10 cellular contexts compared by ENCODE assay signal in the genomic region with DNA sequence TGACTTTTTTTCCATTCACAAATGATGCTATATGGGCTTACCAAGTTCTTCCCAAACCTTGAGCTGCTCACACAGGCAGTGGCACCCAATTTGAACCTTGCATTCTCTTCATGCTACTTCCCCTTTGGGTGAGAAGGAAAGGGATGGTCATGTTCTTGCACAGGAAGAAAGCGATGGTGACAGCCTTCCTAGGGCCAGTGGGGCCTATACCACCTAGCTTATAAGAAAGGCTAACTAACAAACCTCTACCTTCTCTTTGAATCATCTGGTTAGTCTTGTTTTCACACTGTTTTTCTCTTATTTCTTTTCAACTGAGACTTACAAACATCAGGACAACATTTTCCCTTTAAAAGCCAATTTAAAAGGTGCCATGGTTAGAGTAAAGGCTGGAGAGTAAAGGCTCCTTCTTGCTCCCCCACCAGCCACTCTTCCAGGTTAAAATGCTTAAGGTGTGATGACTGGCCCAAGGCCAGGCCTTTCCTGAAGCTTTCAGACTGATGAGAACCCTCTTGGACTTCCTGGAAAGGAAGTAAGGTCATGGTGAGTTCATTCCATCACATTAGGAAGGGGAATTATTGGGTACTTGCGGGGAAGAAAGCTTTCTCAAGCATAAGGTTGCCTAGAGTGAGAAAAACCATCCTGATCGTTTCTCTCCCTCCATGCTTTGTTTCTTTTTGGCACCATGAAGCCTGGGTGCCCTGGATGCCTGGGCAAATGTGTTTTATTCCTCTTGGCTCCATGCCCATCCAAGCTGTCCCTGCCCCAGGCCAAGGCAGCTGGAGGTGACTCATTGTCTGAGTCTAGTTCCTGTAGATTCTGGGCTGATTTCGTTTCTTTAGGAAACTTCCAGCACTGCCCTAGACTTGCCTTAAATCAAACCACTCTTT. TPM values are rescaled to one million over a fixed set of nuclear protein-coding genes. Genes with fewer than 3 reads are reported as not detected.
DNase-seq lines count a peak whose midpoint lies in the region; ATAC-seq, FAIRE-seq and TF ChIP-seq lines count a peak whose summit lies in the region.
"Had no signal": no experiment of that assay in that cellular context is flagged by ENCODE, and none has a peak within 500 bp of the region (broad histone marks: within the 10 kb centered on the region; RNA-seq: fewer than 3 reads in every experiment).

No MANE protein-coding gene starts in this region.

- in situ Hi-C loops in G401 (cut with HindIII; ENCODE audit: low sequenced_read_pairs): no loop called here

- H3K9me3 ChIP-seq in MG63 (no peaks in the 10 kb centered on the region; the same call in 1 of the 2 replicates), colonic mucosa (no peaks in the 10 kb centered on the region)

- ATAC-seq in HG03378 (IDR thresholded peaks at IDR 0.05; ENCODE audit: unreplicated experiment): no peak
- ATAC-seq in HG02642 (IDR thresholded peaks at IDR 0.05; ENCODE audit: poor library complexity, unreplicated experiment): no peak

- DNase-seq in AG10803 (ENCODE audit: low read depth) (peak; percentile 71), MG63 (peak; percentile 82), colonic mucosa (peak; percentile 77), lung microvascular endothelial cell (ENCODE audit: low read depth in 2 of 2) (peak; percentile 35 to 95), D721Med (ENCODE audit: insufficient read length, low spot score) (no peak), G401 (ENCODE audit: low spot score) (no peak)
- DNase-seq: activated T-cell treated with anti-CD3 and anti-CD28 coated beads, Interleukin-2, amount 50 U/mL, for 48 hours; NCI-H510A treated with DMSO at 0.1 percent for 48 hours had no signal

- no peak for FAIRE-seq in D721Med (lab: Jason Lieb, UNC)

- peak overlapping the region; percentile 25 for H3K27ac ChIP-seq in colonic mucosa

- TF ChIP-seq CTCF in AG10803 (conservative IDR thresholded peaks at IDR 0.05; ENCODE audit: low read length) (no peak), colonic mucosa (IDR thresholded peaks at IDR 0.05) (no peak), D721Med (IDR thresholded peaks at IDR 0.05; ENCODE audit: insufficient read depth, missing control alignments) (no peak)

- H3K27me3 ChIP-seq in MG63: no peaks in the 10 kb centered on the region
- H3K27me3 ChIP-seq in colonic mucosa: no peaks in the 10 kb centered on the region

- H3K4me3 ChIP-seq in AG10803 (ENCODE audit: low read length): no peak overlapping the region
- H3K4me3 ChIP-seq in MG63: no peak overlapping the region
- H3K4me3 ChIP-seq in colonic mucosa: no peak overlapping the region

- H3K9ac ChIP-seq in colonic mucosa (ENCODE audit: low read depth in 2 of 2, low read length in 2 of 2): no peak overlapping the region

- intact Hi-C loops in colonic mucosa (cut with DNase I): no loop called here

- no peaks in the 10 kb centered on the region for H3K4me1 ChIP-seq in colonic mucosa

- no peaks in the 10 kb centered on the region for H3K36me3 ChIP-seq in MG63
- H3K36me3 ChIP-seq in colonic mucosa: no peaks in the 10 kb centered on the region

RNA-seq across cellular contexts. Expression of gene ITGB6, which starts 41.4 kb away (rescaled TPM):
- not detected in 2 replicates for total RNA-seq in MG63 (2014; rRNA removed; shearing (Covaris generic); ENCODE audit: low replicate concordance)
- total RNA-seq in colonic mucosa (10 to 100 TPM; 13.2 to 24.6 TPM), lung microvascular endothelial cell (not detected in 2 replicates)
- not detected in 2 replicates for total RNA-seq in G401 (2014; rRNA removed; shearing (Covaris generic))

Comparison
In these comparisons a context has a peak if more than half of its experiments do, and no peak if none do; other contexts are left out.
1. DNase-seq: peak in AG10803 (single experiment), MG63 (single experiment), colonic mucosa (single experiment) and lung microvascular endothelial cell (2 of 2); none in D721Med (single experiment) and G401 (single experiment).
2. RNA of gene ITGB6, which starts 41.4 kb away (total RNA-seq): 13.2 to 24.6 TPM in colonic mucosa; not detected in MG63, not detected in lung microvascular endothelial cell and not detected in G401; every median in the first group is over 10 times any median in the second.